16 cellular contexts compared by ENCODE assay signal in the genomic region with DNA sequence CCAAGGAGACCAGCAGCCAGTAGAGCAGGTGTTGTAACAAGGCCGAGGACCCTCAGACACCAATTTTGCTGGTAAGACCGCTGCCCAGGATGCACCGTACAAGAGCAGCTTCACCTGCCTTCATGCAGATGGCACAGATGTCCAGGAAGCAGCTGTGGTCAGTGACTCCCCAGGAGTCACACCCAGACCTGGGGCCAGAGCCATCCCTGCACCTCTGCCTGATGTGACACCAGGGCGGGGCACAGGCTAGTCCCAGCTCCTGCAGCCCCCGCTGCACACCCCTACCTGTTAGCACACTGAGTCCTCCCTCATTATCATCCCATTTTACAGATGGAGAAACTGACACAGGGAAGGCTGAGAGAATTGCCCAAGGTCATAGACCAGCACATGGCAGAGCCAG. TPM values are rescaled to one million over a fixed set of nuclear protein-coding genes. Genes with fewer than 3 reads are reported as not detected.
DNase-seq lines count a peak whose midpoint lies in the region; ATAC-seq and TF ChIP-seq lines count a peak whose summit lies in the region.
"Had no signal": no experiment of that assay in that cellular context is flagged by ENCODE, and none has a peak within 500 bp of the region (broad histone marks: within the 10 kb centered on the region; RNA-seq: fewer than 3 reads in every experiment).

No MANE protein-coding gene starts in this region.

- no peaks in the 10 kb centered on the region for H3K36me3 ChIP-seq in mammary epithelial cell (ENCODE audit: insufficient read depth, low read length)
- H3K36me3 ChIP-seq in GM23338 (ENCODE audit: insufficient read depth): no peaks in the 10 kb centered on the region
- H3K36me3 ChIP-seq: vagina had no signal

- H3K9me3 ChIP-seq in mammary epithelial cell (replicated peaks; ENCODE audit: insufficient read depth, low read length): no peaks in the 10 kb centered on the region
- H3K9me3 ChIP-seq: vagina had no signal

- H3K27me3 ChIP-seq in mammary epithelial cell (ENCODE audit: insufficient read depth, low read length) (no peaks in the 10 kb centered on the region), GM23338 (ENCODE audit: insufficient read depth) (no peaks in the 10 kb centered on the region)
- H3K27me3 ChIP-seq: vagina had no signal

- ATAC-seq in stimulated activated naive CD8-positive, alpha-beta T cell treated with anti-CD3 and anti-CD28 coated beads, Interleukin-15, Interleukin-2, amounts not matched to agents 100 U/mL and 50 U/mL, for 24 hours: no peak
- ATAC-seq in T-cell (replicated peaks in 1 of 4) (no peak), GM23338 (no peak)
- ATAC-seq in effector memory CD8-positive, alpha-beta T cell (replicated peaks): no peak

- no peak overlapping the region for H3K9ac ChIP-seq in mammary epithelial cell (ENCODE audit: insufficient read depth, low read length)
- H3K9ac ChIP-seq: parathyroid adenoma had no signal

- H3K27ac ChIP-seq in mammary epithelial cell (ENCODE audit: insufficient read depth, low read depth, low read length) (no peak overlapping the region), GM23338 (ENCODE audit: low read depth) (no peak overlapping the region)
- H3K27ac ChIP-seq: parathyroid adenoma, vagina had no signal

- peak overlapping the region; percentile 92 for H3K27ac Mint-ChIP-seq in stimulated activated naive CD8-positive, alpha-beta T cell treated with anti-CD3 and anti-CD28 coated beads, Interleukin-15, Interleukin-2, amounts not matched to agents 100 ng/mL and 50 ng/mL, for 24 hours
- peak overlapping the region; percentile 44 to 98 for H3K27ac Mint-ChIP-seq in T-cell
- peak overlapping the region; percentile 96 to 100 for H3K27ac Mint-ChIP-seq in effector memory CD8-positive, alpha-beta T cell
- no peak overlapping the region for H3K27ac Mint-ChIP-seq in GM23338

- peaks cover 25% of the 10 kb centered on the region for H3K4me1 ChIP-seq in mammary epithelial cell (ENCODE audit: insufficient read depth, low read length)
- H3K4me1 ChIP-seq in GM23338 (ENCODE audit: insufficient read depth): no peaks in the 10 kb centered on the region; the same call in 1 of the 2 replicates
- H3K4me1 ChIP-seq: parathyroid adenoma had no signal

- no peaks in the 10 kb centered on the region for H3K9me3 Mint-ChIP-seq in stimulated activated naive CD8-positive, alpha-beta T cell treated with anti-CD3 and anti-CD28 coated beads, Interleukin-15, Interleukin-2, amounts not matched to agents 100 ng/mL and 50 ng/mL, for 24 hours
- H3K9me3 Mint-ChIP-seq in T-cell (no peaks in the 10 kb centered on the region), GM23338 (no peaks in the 10 kb centered on the region)
- no peaks in the 10 kb centered on the region for H3K9me3 Mint-ChIP-seq in effector memory CD8-positive, alpha-beta T cell

- H3K27me3 Mint-ChIP-seq in stimulated activated naive CD8-positive, alpha-beta T cell treated with anti-CD3 and anti-CD28 coated beads, Interleukin-15, Interleukin-2, amounts not matched to agents 100 ng/mL and 50 ng/mL, for 24 hours: no peaks in the 10 kb centered on the region
- H3K27me3 Mint-ChIP-seq in T-cell (no peaks in the 10 kb centered on the region), GM23338 (ENCODE audit: insufficient read depth, low read depth, poor library complexity) (peaks cover 18% of the 10 kb centered on the region)
- no peaks in the 10 kb centered on the region for H3K27me3 Mint-ChIP-seq in effector memory CD8-positive, alpha-beta T cell

- WGBS in mammary epithelial cell (ENCODE audit: low coverage, missing lambda C conversion rate): 100% methylated on average over 5 of the region's 5 CpGs

- H3K9me2 ChIP-seq in GM23338 (ENCODE audit: insufficient read depth): no peaks in the 10 kb centered on the region

- POLR2A ChIA-PET in T-cell (lab: Charles Lee): no interaction called here

- H3K79me2 ChIP-seq in mammary epithelial cell (ENCODE audit: insufficient read depth, low read length) (no peaks in the 10 kb centered on the region), GM23338 (replicated peaks; ENCODE audit: insufficient read depth) (no peaks in the 10 kb centered on the region)
- H3K79me2 ChIP-seq: parathyroid adenoma had no signal

- peak overlapping the region; percentile 94 for H3K4me3 Mint-ChIP-seq in stimulated activated naive CD8-positive, alpha-beta T cell treated with anti-CD3 and anti-CD28 coated beads, Interleukin-15, Interleukin-2, amounts not matched to agents 100 ng/mL and 50 ng/mL, for 24 hours
- H3K4me3 Mint-ChIP-seq in T-cell (peak overlapping the region in 2 of 3 donors; percentile 53 to 95), GM23338 (no peak overlapping the region)
- H3K4me3 Mint-ChIP-seq in effector memory CD8-positive, alpha-beta T cell: peak overlapping the region; percentile 87 to 97

- H3K4me1 Mint-ChIP-seq in stimulated activated naive CD8-positive, alpha-beta T cell treated with anti-CD3 and anti-CD28 coated beads, Interleukin-15, Interleukin-2, amounts not matched to agents 100 ng/mL and 50 ng/mL, for 24 hours (ENCODE audit: low read depth): peaks cover 82% of the 10 kb centered on the region
- peaks cover 77 to 86% (median 77%) of the 10 kb centered on the region in 3 donors for H3K4me1 Mint-ChIP-seq in T-cell
- H3K4me1 Mint-ChIP-seq in effector memory CD8-positive, alpha-beta T cell (ENCODE audit: low read depth in 2 of 2): peaks cover 73 to 81% of the 10 kb centered on the region in 2 donors
- peaks cover 8% of the 10 kb centered on the region for H3K4me1 Mint-ChIP-seq in GM23338

- dilution Hi-C loops in mammary epithelial cell (cut with HindIII; ENCODE audit: low sequenced_read_pairs): no loop called here

- intact Hi-C loops in mammary epithelial cell (cut with micrococcal nuclease): no loop called here

- H4K20me1 ChIP-seq in mammary epithelial cell (ENCODE audit: insufficient read depth, low read length): no peaks in the 10 kb centered on the region
- no peaks in the 10 kb centered on the region for H4K20me1 ChIP-seq in GM23338 (replicated peaks; ENCODE audit: insufficient read depth)

- 0 out of 2 replicates have a peak, but pooled peaks cover 3% of the 10 kb centered on the region for H3F3A ChIP-seq in GM23338 (replicated peaks; ENCODE audit: low read depth)

- BruUV-seq in mammary epithelial cell (replicated peaks; lab: Mats Ljungman, UMichigan): no TSS peak

- H3K4me3 ChIP-seq in mammary epithelial cell (replicated peaks in 1 of 3; ENCODE audit: insufficient read depth in 1 of 3, low read depth in 2 of 3, low read length in 3 of 3) (no peak overlapping the region), GM23338 (no peak overlapping the region)
- H3K4me3 ChIP-seq: vagina had no signal

- peaks cover 58% of the 10 kb centered on the region for H3K36me3 Mint-ChIP-seq in stimulated activated naive CD8-positive, alpha-beta T cell treated with anti-CD3 and anti-CD28 coated beads, Interleukin-15, Interleukin-2, amounts not matched to agents 100 ng/mL and 50 ng/mL, for 24 hours (ENCODE audit: low read depth)
- H3K36me3 Mint-ChIP-seq in T-cell (peaks cover 18% of the 10 kb centered on the region), GM23338 (ENCODE audit: low read depth) (no peaks in the 10 kb centered on the region)
- peaks cover 49% of the 10 kb centered on the region for H3K36me3 Mint-ChIP-seq in effector memory CD8-positive, alpha-beta T cell (ENCODE audit: insufficient read depth)

- TF ChIP-seq CTCF in mammary epithelial cell (conservative IDR thresholded peaks at IDR 0.05 in 1 of 2, IDR thresholded peaks at IDR 0.05 in 1 of 2; ENCODE audit: extremely low read depth in 1 of 2, insufficient read depth in 1 of 2, low read depth in 1 of 2, low read length in 2 of 2): no peak
- TF ChIP-seq CTCF in GM23338 (conservative IDR thresholded peaks at IDR 0.05; ENCODE audit: low read depth in 2 of 2): no peak

- DNase-seq in stimulated activated naive CD8-positive, alpha-beta T cell treated with anti-CD3 and anti-CD28 coated beads, Interleukin-15, Interleukin-2, amounts not matched to agents 100 U/mL and 50 U/mL, for 24 hours: no peak
- DNase-seq in T-cell (no peak), mammary epithelial cell (no peak), NCI-H524 (lab: John Stamatoyannopoulos, UW) (no peak), GM23338 (ENCODE audit: low spot score) (no peak)
- DNase-seq in effector memory CD8-positive, alpha-beta T cell: no peak
- DNase-seq: AML-193; cerebellar nuclear complex; DMS153; effector CD8-positive, alpha-beta T cell; NCI-H524 treated with DMSO at 0.1 percent for 48 hours; SHP77 treated with DMSO at 0.1 percent for 48 hours; stimulated activated CD4-positive, alpha-beta T cell treated with anti-CD3 and anti-CD28 coated beads, Interleukin-1b, Interleukin-23, amount 100 ng/mL, for 48 hours had no signal

- H3K4me2 ChIP-seq in mammary epithelial cell (ENCODE audit: insufficient read depth, low read depth, low read length) (no peak overlapping the region), GM23338 (no peak overlapping the region)

- in situ Hi-C loops in mammary epithelial cell (cut with MboI; ENCODE audit: low sequenced_read_pairs in 2 of 2): no loop called here

- CTCF ChIA-PET in T-cell (lab: Charles Lee) (interaction anchor here (0.7 kb wide), 2 partner anchors 16 to 98 kb away, joined by 4 to 6 read pairs; no protein-coding TSS in a partner anchor), mammary epithelial cell (lab: Charles Lee; ENCODE audit: low non-redundant PET) (no interaction called here)

- H2AFZ ChIP-seq in mammary epithelial cell (ENCODE audit: low read depth, low read length): no peak overlapping the region
- no peak overlapping the region for H2AFZ ChIP-seq in GM23338
- H2AFZ ChIP-seq: parathyroid adenoma had no signal

RNA-seq across cellular contexts. Expression of a gene that starts 16.3 kb away (rescaled TPM):
- 100 to 1,000 TPM; 181 to 270 (median 252) TPM for total RNA-seq in T-cell
- total RNA-seq in mammary epithelial cell: 1 to 10 TPM; 4.8 to 7.4 TPM
- 4.8 TPM for polyA plus RNA-seq in mammary epithelial cell
- 14.3 TPM for polyA minus RNA-seq in mammary epithelial cell
- total RNA-seq in GM23338 (2014; rRNA removed; shearing (Covaris generic)): 3.7 and 5.1 TPM in 2 replicates
- polyA plus RNA-seq in GM23338 (2016; fragmentation: Nextera tagmentation; extraction: Ambion mirVana): 2.1 and 3.0 TPM in 2 replicates

RNA-seq across cellular contexts. Expression of a gene that starts 37.1 kb away (rescaled TPM):
- total RNA-seq in T-cell: 10 to 100 TPM in 1 of 5 donors, 1 to 10 TPM in 4; 9.0 to 10.5 (median 9.8) TPM
- total RNA-seq in mammary epithelial cell: 10 to 100 TPM in 1 of 2 donors, 1 to 10 TPM in 1; 8.2 to 18.4 TPM
- polyA plus RNA-seq in mammary epithelial cell: 8.2 TPM
- 19.7 TPM for polyA minus RNA-seq in mammary epithelial cell
- 8.6 and 12.4 TPM in 2 replicates for total RNA-seq in GM23338 (2014; rRNA removed; shearing (Covaris generic))
- 2.4 and 2.5 TPM in 2 replicates for polyA plus RNA-seq in GM23338 (2016; fragmentation: Nextera tagmentation; extraction: Ambion mirVana)

Comparison
In these comparisons a context has a peak if more than half of its experiments do, and no peak if none do; other contexts are left out.
1. RNA of a gene that starts 16.3 kb away (total RNA-seq): 181 to 270 TPM in T-cell; 4.8 to 7.4 TPM in mammary epithelial cell and 3.7 to 5.1 TPM in GM23338; every median in the first group is over 10 times any median in the second.